9 cellular contexts compared by ENCODE assay signal in genomic region chr4:110620352-110621327, GRCh38. TPM values are rescaled to one million over a fixed set of nuclear protein-coding genes. Genes with fewer than 3 reads are reported as not detected.
DNase-seq lines count a peak whose midpoint lies in the region; ATAC-seq and TF ChIP-seq lines count a peak whose summit lies in the region.
"Had no signal": no experiment of that assay in that cellular context is flagged by ENCODE, and none has a peak within 500 bp of the region (broad histone marks: within the 10 kb centered on the region; RNA-seq: fewer than 3 reads in every experiment).

No MANE protein-coding gene starts in this region.

- DNase-seq in RKO (ENCODE audit: low spot score) (peak; percentile 86), retina (peak; percentile 93), NCI-H2081 (lab: John Stamatoyannopoulos, UW) (no peak), NCI-H1694 treated with DMSO at 0.1 percent for 48 hours (lab: John Stamatoyannopoulos, UW) (no peak)

- ATAC-seq in GM21447 (IDR thresholded peaks at IDR 0.05; ENCODE audit: unreplicated experiment), result peak; percentile 45
- ATAC-seq in gastroesophageal sphincter, result no peak
- no peak for ATAC-seq in HG02610 (IDR thresholded peaks at IDR 0.05; ENCODE audit: unreplicated experiment)
- no peak for ATAC-seq in HG03097 (IDR thresholded peaks at IDR 0.05; ENCODE audit: low FRiP score, unreplicated experiment)

- H3K9me3 ChIP-seq in gastroesophageal sphincter, result no peaks in the 10 kb centered on the region
- H3K9me3 ChIP-seq: neutrophil had no signal

- no peak for TF ChIP-seq EP300 in gastroesophageal sphincter (IDR thresholded peaks at IDR 0.05)

- peak overlapping the region in 3 of 4 donors; percentile 83 to 87 (median 86) for H3K27ac ChIP-seq in gastroesophageal sphincter
- H3K27ac ChIP-seq: neutrophil had no signal

- H3K4me1 ChIP-seq in gastroesophageal sphincter, result peaks cover 0 to 76% (median 0%) of the 10 kb centered on the region in 3 donors

- H3K27me3 ChIP-seq in gastroesophageal sphincter, result peaks cover 92% of the 10 kb centered on the region

- no peaks in the 10 kb centered on the region for H3K36me3 ChIP-seq in gastroesophageal sphincter
- H3K36me3 ChIP-seq: neutrophil had no signal

- peak overlapping the region; percentile 44 to 73 for H3K4me3 ChIP-seq in gastroesophageal sphincter

- 23 to 41% methylated on average over 12 to 36 of the region's 43 CpGs for WGBS in gastroesophageal sphincter (ENCODE audit: low coverage in 1 of 2), 2 donors

- TF ChIP-seq CTCF in gastroesophageal sphincter (IDR thresholded peaks at IDR 0.05), result peak in 1 of 4 experiments; percentile 10

- TF ChIP-seq POLR2A in gastroesophageal sphincter (IDR thresholded peaks at IDR 0.05), result no peak

RNA-seq across cellular contexts. Expression of gene PITX2, which starts 2.2 kb away (rescaled TPM):
- total RNA-seq in gastroesophageal sphincter, result 10 to 100 TPM in 2 of 4 donors, 1 to 10 TPM in 2; 3.5 to 31.3 (median 18.2) TPM

Comparison
In these comparisons a context has a peak if more than half of its experiments do, and no peak if none do; other contexts are left out.
1. DNase-seq: peak in RKO (single experiment) and retina (single experiment); none in NCI-H2081 (0 of 2) and NCI-H1694 treated with DMSO at 0.1 percent for 48 hours (single experiment).